Comparison of ENCODE assay signal across 1 cellular context in the genomic region with DNA sequence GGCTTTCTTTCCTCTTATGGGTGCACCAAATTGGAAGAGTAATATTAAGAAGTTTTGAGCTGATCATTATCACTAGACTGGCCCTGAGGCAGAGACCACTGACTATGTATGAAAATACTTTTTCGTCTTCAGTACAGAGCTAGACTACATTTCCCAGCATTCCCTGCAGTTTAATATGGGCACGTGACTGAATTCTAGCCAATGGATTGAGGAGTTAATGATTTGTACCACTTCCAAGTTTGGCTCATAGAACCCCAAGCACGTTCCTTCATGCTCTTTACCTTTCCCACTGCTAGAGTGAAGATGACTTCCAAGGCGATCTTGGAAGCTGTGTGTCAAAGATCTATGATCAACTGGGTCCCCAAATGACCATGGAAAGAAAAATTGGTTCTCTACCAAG.
TF ChIP-seq lines count a peak whose summit lies in the region.

No MANE protein-coding gene starts in this region.

TF ChIP-seq in GM12878, 131 proteins besides CTCF, POLR2A, EP300 and RAD21 (continued from another document):
- TF ChIP-seq, protein P1, sequence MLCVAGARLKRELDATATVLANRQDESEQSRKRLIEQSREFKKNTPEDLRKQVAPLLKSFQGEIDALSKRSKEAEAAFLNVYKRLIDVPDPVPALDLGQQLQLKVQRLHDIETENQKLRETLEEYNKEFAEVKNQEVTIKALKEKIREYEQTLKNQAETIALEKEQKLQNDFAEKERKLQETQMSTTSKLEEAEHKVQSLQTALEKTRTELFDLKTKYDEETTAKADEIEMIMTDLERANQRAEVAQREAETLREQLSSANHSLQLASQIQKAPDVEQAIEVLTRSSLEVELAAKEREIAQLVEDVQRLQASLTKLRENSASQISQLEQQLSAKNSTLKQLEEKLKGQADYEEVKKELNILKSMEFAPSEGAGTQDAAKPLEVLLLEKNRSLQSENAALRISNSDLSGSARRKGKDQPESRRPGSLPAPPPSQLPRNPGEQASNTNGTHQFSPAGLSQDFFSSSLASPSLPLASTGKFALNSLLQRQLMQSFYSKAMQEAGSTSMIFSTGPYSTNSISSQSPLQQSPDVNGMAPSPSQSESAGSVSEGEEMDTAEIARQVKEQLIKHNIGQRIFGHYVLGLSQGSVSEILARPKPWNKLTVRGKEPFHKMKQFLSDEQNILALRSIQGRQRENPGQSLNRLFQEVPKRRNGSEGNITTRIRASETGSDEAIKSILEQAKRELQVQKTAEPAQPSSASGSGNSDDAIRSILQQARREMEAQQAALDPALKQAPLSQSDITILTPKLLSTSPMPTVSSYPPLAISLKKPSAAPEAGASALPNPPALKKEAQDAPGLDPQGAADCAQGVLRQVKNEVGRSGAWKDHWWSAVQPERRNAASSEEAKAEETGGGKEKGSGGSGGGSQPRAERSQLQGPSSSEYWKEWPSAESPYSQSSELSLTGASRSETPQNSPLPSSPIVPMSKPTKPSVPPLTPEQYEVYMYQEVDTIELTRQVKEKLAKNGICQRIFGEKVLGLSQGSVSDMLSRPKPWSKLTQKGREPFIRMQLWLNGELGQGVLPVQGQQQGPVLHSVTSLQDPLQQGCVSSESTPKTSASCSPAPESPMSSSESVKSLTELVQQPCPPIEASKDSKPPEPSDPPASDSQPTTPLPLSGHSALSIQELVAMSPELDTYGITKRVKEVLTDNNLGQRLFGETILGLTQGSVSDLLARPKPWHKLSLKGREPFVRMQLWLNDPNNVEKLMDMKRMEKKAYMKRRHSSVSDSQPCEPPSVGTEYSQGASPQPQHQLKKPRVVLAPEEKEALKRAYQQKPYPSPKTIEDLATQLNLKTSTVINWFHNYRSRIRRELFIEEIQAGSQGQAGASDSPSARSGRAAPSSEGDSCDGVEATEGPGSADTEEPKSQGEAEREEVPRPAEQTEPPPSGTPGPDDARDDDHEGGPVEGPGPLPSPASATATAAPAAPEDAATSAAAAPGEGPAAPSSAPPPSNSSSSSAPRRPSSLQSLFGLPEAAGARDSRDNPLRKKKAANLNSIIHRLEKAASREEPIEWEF (IDR thresholded peaks at IDR 0.05; ENCODE audit: insufficient replicate concordance, low read depth, low read length), result no peak
- TF ChIP-seq, protein P2, sequence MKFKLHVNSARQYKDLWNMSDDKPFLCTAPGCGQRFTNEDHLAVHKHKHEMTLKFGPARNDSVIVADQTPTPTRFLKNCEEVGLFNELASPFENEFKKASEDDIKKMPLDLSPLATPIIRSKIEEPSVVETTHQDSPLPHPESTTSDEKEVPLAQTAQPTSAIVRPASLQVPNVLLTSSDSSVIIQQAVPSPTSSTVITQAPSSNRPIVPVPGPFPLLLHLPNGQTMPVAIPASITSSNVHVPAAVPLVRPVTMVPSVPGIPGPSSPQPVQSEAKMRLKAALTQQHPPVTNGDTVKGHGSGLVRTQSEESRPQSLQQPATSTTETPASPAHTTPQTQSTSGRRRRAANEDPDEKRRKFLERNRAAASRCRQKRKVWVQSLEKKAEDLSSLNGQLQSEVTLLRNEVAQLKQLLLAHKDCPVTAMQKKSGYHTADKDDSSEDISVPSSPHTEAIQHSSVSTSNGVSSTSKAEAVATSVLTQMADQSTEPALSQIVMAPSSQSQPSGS (IDR thresholded peaks at IDR 0.05; ENCODE audit: low read length), result no peak
- TF ChIP-seq, protein P3, sequence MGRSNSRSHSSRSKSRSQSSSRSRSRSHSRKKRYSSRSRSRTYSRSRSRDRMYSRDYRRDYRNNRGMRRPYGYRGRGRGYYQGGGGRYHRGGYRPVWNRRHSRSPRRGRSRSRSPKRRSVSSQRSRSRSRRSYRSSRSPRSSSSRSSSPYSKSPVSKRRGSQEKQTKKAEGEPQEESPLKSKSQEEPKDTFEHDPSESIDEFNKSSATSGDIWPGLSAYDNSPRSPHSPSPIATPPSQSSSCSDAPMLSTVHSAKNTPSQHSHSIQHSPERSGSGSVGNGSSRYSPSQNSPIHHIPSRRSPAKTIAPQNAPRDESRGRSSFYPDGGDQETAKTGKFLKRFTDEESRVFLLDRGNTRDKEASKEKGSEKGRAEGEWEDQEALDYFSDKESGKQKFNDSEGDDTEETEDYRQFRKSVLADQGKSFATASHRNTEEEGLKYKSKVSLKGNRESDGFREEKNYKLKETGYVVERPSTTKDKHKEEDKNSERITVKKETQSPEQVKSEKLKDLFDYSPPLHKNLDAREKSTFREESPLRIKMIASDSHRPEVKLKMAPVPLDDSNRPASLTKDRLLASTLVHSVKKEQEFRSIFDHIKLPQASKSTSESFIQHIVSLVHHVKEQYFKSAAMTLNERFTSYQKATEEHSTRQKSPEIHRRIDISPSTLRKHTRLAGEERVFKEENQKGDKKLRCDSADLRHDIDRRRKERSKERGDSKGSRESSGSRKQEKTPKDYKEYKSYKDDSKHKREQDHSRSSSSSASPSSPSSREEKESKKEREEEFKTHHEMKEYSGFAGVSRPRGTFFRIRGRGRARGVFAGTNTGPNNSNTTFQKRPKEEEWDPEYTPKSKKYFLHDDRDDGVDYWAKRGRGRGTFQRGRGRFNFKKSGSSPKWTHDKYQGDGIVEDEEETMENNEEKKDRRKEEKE (IDR thresholded peaks at IDR 0.05), result no peak
- TF ChIP-seq RB1 (IDR thresholded peaks at IDR 0.05; ENCODE audit: borderline replicate concordance) (no peak), SMAD1 (IDR thresholded peaks at IDR 0.05; ENCODE audit: low read depth, partially characterized antibody) (no peak), RCOR1 (conservative IDR thresholded peaks at IDR 0.05; ENCODE audit: low read depth, low read length) (no peak), FOXK2 (IDR thresholded peaks at IDR 0.05) (no peak), NR2F1 (conservative IDR thresholded peaks at IDR 0.05) (no peak), ZNF24 (IDR thresholded peaks at IDR 0.05) (no peak), CHD1 (IDR thresholded peaks at IDR 0.05; ENCODE audit: low read depth, low read length) (no peak), SIX5 (IDR thresholded peaks at IDR 0.05; ENCODE audit: low read depth, low read length, severe bottlenecking) (peak; percentile 33), BCL11A (IDR thresholded peaks at IDR 0.05; ENCODE audit: low read depth, low read length) (no peak), SREBF2 (IDR thresholded peaks at IDR 0.05; ENCODE audit: low read length) (no peak), ZNF207 (IDR thresholded peaks at IDR 0.05; ENCODE audit: borderline replicate concordance) (no peak), SREBF1 (IDR thresholded peaks at IDR 0.05; ENCODE audit: low read length) (no peak), NFIC (IDR thresholded peaks at IDR 0.05; ENCODE audit: low read depth, low read length) (no peak), FOXM1 (IDR thresholded peaks at IDR 0.05; ENCODE audit: low read depth, low read length) (no peak), BHLHE40 (IDR thresholded peaks at IDR 0.05; ENCODE audit: borderline replicate concordance in 1 of 2, low read depth in 2 of 2, low read length in 1 of 2) (peak in 1 of 2 experiments; percentile 41; a peak in 1 of 4 replicates), RAD51 (IDR thresholded peaks at IDR 0.05) (peak; percentile 56), GATAD2B (conservative IDR thresholded peaks at IDR 0.05; ENCODE audit: low read depth) (no peak), HCFC1 (IDR thresholded peaks at IDR 0.05; ENCODE audit: low read length) (0 out of 2 replicates have a peak, but pooled peaks have one; percentile 21), STAT3 (IDR thresholded peaks at IDR 0.05; ENCODE audit: low read depth, low read length) (no peak), POLR2AphosphoS5 (IDR thresholded peaks at IDR 0.05; ENCODE audit: low read length) (no peak), BMI1 (IDR thresholded peaks at IDR 0.05; ENCODE audit: borderline replicate concordance) (no peak), TAF1 (IDR thresholded peaks at IDR 0.05; ENCODE audit: borderline replicate concordance, low read depth, low read length) (no peak)
- TF ChIP-seq, protein P4, sequence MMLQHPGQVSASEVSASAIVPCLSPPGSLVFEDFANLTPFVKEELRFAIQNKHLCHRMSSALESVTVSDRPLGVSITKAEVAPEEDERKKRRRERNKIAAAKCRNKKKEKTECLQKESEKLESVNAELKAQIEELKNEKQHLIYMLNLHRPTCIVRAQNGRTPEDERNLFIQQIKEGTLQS (IDR thresholded peaks at IDR 0.05; ENCODE audit: borderline replicate concordance, extremely low read depth, low read depth, low read length), result 0 out of 2 replicates have a peak, but pooled peaks have one; percentile 37
- TF ChIP-seq, protein P5, sequence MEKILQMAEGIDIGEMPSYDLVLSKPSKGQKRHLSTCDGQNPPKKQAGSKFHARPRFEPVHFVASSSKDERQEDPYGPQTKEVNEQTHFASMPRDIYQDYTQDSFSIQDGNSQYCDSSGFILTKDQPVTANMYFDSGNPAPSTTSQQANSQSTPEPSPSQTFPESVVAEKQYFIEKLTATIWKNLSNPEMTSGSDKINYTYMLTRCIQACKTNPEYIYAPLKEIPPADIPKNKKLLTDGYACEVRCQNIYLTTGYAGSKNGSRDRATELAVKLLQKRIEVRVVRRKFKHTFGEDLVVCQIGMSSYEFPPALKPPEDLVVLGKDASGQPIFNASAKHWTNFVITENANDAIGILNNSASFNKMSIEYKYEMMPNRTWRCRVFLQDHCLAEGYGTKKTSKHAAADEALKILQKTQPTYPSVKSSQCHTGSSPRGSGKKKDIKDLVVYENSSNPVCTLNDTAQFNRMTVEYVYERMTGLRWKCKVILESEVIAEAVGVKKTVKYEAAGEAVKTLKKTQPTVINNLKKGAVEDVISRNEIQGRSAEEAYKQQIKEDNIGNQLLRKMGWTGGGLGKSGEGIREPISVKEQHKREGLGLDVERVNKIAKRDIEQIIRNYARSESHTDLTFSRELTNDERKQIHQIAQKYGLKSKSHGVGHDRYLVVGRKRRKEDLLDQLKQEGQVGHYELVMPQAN (conservative IDR thresholded peaks at IDR 0.05), result no peak
- TF ChIP-seq, protein P6, sequence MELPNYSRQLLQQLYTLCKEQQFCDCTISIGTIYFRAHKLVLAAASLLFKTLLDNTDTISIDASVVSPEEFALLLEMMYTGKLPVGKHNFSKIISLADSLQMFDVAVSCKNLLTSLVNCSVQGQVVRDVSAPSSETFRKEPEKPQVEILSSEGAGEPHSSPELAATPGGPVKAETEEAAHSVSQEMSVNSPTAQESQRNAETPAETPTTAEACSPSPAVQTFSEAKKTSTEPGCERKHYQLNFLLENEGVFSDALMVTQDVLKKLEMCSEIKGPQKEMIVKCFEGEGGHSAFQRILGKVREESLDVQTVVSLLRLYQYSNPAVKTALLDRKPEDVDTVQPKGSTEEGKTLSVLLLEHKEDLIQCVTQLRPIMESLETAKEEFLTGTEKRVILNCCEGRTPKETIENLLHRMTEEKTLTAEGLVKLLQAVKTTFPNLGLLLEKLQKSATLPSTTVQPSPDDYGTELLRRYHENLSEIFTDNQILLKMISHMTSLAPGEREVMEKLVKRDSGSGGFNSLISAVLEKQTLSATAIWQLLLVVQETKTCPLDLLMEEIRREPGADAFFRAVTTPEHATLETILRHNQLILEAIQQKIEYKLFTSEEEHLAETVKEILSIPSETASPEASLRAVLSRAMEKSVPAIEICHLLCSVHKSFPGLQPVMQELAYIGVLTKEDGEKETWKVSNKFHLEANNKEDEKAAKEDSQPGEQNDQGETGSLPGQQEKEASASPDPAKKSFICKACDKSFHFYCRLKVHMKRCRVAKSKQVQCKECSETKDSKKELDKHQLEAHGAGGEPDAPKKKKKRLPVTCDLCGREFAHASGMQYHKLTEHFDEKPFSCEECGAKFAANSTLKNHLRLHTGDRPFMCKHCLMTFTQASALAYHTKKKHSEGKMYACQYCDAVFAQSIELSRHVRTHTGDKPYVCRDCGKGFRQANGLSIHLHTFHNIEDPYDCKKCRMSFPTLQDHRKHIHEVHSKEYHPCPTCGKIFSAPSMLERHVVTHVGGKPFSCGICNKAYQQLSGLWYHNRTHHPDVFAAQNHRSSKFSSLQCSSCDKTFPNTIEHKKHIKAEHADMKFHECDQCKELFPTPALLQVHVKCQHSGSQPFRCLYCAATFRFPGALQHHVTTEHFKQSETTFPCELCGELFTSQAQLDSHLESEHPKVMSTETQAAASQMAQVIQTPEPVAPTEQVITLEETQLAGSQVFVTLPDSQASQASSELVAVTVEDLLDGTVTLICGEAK (IDR thresholded peaks at IDR 0.05; ENCODE audit: borderline replicate concordance), result no peak
